1 cellular context compared by ENCODE assay signal in genomic region chr2:168565112-168565511, GRCh38.
TF ChIP-seq lines count a peak whose summit lies in the region.

No MANE protein-coding gene starts in this region.

TF ChIP-seq in K562, 482 proteins besides CTCF, POLR2A, EP300 and RAD21 (continued from another document):
- TF ChIP-seq ZBTB40 (IDR thresholded peaks at IDR 0.05) (no peak), ZBTB40 (CRISPR knock-in tag; IDR thresholded peaks at IDR 0.05) (no peak), MCM5 (IDR thresholded peaks at IDR 0.05; ENCODE audit: low read depth) (no peak), CEBPB (tag; IDR thresholded peaks at IDR 0.05) (peak; percentile 93)
